ENCODE assay signal across 8 cellular contexts in the genomic region with DNA sequence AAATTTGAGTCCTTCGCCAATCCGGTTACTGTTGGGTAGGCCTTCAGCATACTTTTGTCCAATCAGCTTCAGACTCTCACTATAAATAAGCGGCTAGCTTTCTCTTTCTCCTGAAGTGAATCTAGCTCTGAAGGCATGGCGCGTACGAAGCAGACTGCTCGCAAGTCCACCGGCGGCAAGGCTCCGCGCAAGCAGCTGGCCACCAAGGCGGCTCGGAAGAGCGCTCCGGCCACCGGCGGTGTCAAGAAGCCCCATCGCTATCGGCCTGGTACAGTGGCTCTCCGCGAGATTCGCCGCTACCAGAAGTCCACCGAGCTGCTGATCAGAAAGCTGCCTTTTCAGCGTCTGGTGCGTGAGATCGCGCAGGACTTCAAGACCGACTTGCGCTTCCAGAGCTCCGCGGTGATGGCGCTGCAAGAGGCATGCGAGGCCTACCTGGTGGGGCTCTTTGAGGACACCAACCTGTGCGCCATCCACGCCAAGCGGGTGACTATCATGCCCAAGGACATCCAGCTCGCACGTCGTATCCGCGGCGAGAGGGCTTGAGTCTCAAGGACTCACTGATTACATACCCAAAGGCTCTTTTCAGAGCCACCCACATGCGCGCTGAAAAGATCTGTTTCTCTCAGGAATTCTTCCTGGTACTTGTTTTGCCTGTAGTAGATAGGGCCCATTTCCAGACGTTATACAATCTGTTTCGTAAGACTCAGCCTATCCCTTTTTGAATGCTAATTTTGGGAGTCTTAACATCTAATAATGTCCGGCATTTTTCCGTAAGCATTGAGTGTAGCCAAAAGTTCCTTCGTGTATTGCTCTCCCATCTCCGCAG.
DNase-seq lines count a peak whose midpoint lies in the region; ATAC-seq, FAIRE-seq and TF ChIP-seq lines count a peak whose summit lies in the region.

No MANE protein-coding gene starts in this region.

- H3K27ac ChIP-seq in KOPT-K1 (ENCODE audit: low read depth, low read length, poor library complexity, severe bottlenecking) (peak overlapping the region; percentile 96), thymus (ENCODE audit: low read depth) (peak overlapping the region; percentile 100)

- H3K4me1 Mint-ChIP-seq in nephron: peaks cover 50% of the 10 kb centered on the region

- H3K27me3 ChIP-seq in thymus (ENCODE audit: control insufficient read depth, insufficient read depth): no peaks in the 10 kb centered on the region

- DNase-seq in DMS53 (lab: John Stamatoyannopoulos, UW): peak; percentile 96
- DNase-seq in RCC 7860 (ENCODE audit: low spot score): peak; percentile 78
- DNase-seq in activated effector memory CD4-positive, alpha-beta T cell treated with anti-CD3 and anti-CD28 coated beads, Interleukin-2, amount 50 U/mL, for 16 hours: peak; percentile 87
- peak; percentile 97 for DNase-seq in fibroblast of the conjunctiva (ENCODE audit: low read depth)

- no peak for TF ChIP-seq CTCF in nephron (IDR thresholded peaks at IDR 0.05; ENCODE audit: unreplicated experiment in 3 of 3)

- H3K27me3 Mint-ChIP-seq in nephron (ENCODE audit: low read depth): no peaks in the 10 kb centered on the region

- no peaks in the 10 kb centered on the region for H3K9me3 Mint-ChIP-seq in nephron

- peak overlapping the region; percentile 82 for H3K4me3 ChIP-seq in thymus (ENCODE audit: low read length)

- H3K9me3 ChIP-seq in KOPT-K1 (ENCODE audit: insufficient read depth, low read length, poor library complexity, severe bottlenecking) (no peaks in the 10 kb centered on the region), thymus (ENCODE audit: control insufficient read depth) (no peaks in the 10 kb centered on the region)

- no peaks in the 10 kb centered on the region for H3K36me3 ChIP-seq in KOPT-K1 (ENCODE audit: insufficient read depth, low read length)
- no peaks in the 10 kb centered on the region for H3K36me3 ChIP-seq in thymus (ENCODE audit: control insufficient read depth, insufficient read depth)

- peaks cover 8% of the 10 kb centered on the region for H3K4me1 ChIP-seq in thymus (ENCODE audit: control insufficient read depth, insufficient read depth, low read length)

- WGBS in thymus: under 1% methylated on average over 51 of the region's 51 CpGs

- H3K4me3 Mint-ChIP-seq in nephron: peak overlapping the region; percentile 94 to 98 (median 96)

- FAIRE-seq in RCC 7860 (lab: Jason Lieb, UNC): no peak

- H3K27ac Mint-ChIP-seq in nephron: peak overlapping the region; percentile 97 to 99 (median 98)

- H3K36me3 Mint-ChIP-seq in nephron (ENCODE audit: low read depth): no peaks in the 10 kb centered on the region

- ATAC-seq in GM21723 (IDR thresholded peaks at IDR 0.05; ENCODE audit: unreplicated experiment): peak; percentile 38

Comparison
In these comparisons a context has a peak if more than half of its experiments do, and no peak if none do; other contexts are left out.
1. Peak in every context shown above with its lines: DNase-seq, ATAC-seq, H3K4me3 ChIP-seq and H3K27ac ChIP-seq.